17 cellular contexts compared by ENCODE assay signal in the genomic region with DNA sequence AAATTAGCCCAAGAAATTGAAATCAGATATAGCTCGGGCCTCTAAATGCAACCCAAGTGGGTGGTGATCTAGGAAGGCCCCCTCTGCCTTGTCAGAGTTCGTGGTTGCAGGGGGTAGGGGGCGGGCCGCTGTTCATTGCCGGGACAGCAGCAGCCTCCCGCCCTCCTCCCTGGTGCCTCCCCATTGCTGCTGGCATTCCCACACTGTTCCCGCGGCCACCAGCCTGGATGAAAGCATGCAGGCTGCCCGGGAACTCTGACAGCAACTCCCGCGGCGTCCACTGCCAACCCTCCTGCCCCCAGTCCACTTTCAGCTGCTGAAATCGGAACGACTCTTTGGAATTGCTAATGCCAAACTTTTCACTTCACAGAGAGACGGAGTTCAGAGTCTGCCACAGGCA.
DNase-seq lines count a peak whose midpoint lies in the region; ATAC-seq and TF ChIP-seq lines count a peak whose summit lies in the region.
"Had no signal": no experiment of that assay in that cellular context is flagged by ENCODE, and none has a peak within 500 bp of the region (broad histone marks: within the 10 kb centered on the region; RNA-seq: fewer than 3 reads in every experiment).

No MANE protein-coding gene starts in this region.

- peaks cover 44% of the 10 kb centered on the region for H3K4me1 Mint-ChIP-seq in nephron progenitor cell
- H3K4me1 Mint-ChIP-seq: CD14-positive monocyte; stimulated activated naive B cell treated with anti-CD40 and anti-IgM and Interleukin-4, amounts not matched to agents 10 μg/mL and 1 μg/mL and 100 μg/mL, for 72 hours had no signal

- WGBS in hepatocyte (ENCODE audit: low lambda C conversion rate, missing lambda C conversion rate): 43% methylated on average over 15 of the region's 15 CpGs
- 17 to 49% methylated on average over 3 to 6 of the region's 15 CpGs for WGBS in esophagus squamous epithelium, 2 donors

- H3K4me2 ChIP-seq in hepatocyte: peak overlapping the region; percentile 64

- peaks cover 88% of the 10 kb centered on the region for H3K9me3 Mint-ChIP-seq in nephron progenitor cell
- H3K9me3 Mint-ChIP-seq: activated naive CD4-positive, alpha-beta T cell treated with anti-CD3 and anti-CD28 coated beads for 36 hours had no signal

- no peak overlapping the region for H2AFZ ChIP-seq in hepatocyte

- H3K27ac Mint-ChIP-seq in nephron progenitor cell: peak overlapping the region; percentile 29
- H3K27ac Mint-ChIP-seq: activated naive CD4-positive, alpha-beta T cell treated with anti-CD3 and anti-CD28 coated beads for 36 hours; stimulated activated naive B cell treated with anti-CD40 and anti-IgM and Interleukin-4, amounts not matched to agents 10 μg/mL and 1 μg/mL and 100 μg/mL, for 72 hours had no signal

- peaks cover 32% of the 10 kb centered on the region for H3K79me2 ChIP-seq in hepatocyte

- TF ChIP-seq CTCF in hepatocyte (IDR thresholded peaks at IDR 0.05; ENCODE audit: poor library complexity): no peak
- no peak for TF ChIP-seq CTCF in nephron progenitor cell (IDR thresholded peaks at IDR 0.05)
- TF ChIP-seq CTCF in esophagus squamous epithelium (IDR thresholded peaks at IDR 0.05): no peak

- ATAC-seq in GM18873 (IDR thresholded peaks at IDR 0.05; ENCODE audit: low FRiP score, unreplicated experiment) (no peak), HG02840 (IDR thresholded peaks at IDR 0.05; ENCODE audit: low FRiP score, unreplicated experiment) (no peak)
- ATAC-seq: stimulated activated naive B cell treated with anti-CD40 and anti-IgM and Interleukin-4, amounts not matched to agents 10 μg/mL and 1 μg/mL and 100 μg/mL, for 72 hours had no signal

- H3K27ac ChIP-seq in hepatocyte: peak overlapping the region; percentile 91
- H3K27ac ChIP-seq in esophagus squamous epithelium: no peak overlapping the region
- H3K27ac ChIP-seq: neutrophil, upper lobe of left lung had no signal

- H3K27me3 Mint-ChIP-seq in nephron progenitor cell (ENCODE audit: low read depth, poor library complexity): no peaks in the 10 kb centered on the region

- no peaks in the 10 kb centered on the region for H3K9me3 ChIP-seq in hepatocyte (ENCODE audit: low read depth)
- no peaks in the 10 kb centered on the region for H3K9me3 ChIP-seq in esophagus squamous epithelium
- H3K9me3 ChIP-seq: neutrophil, upper lobe of left lung had no signal

- H3K27me3 ChIP-seq in hepatocyte: no peaks in the 10 kb centered on the region
- no peaks in the 10 kb centered on the region for H3K27me3 ChIP-seq in esophagus squamous epithelium
- H3K27me3 ChIP-seq: upper lobe of left lung had no signal

- peak overlapping the region; percentile 69 for H3K4me3 Mint-ChIP-seq in nephron progenitor cell
- H3K4me3 Mint-ChIP-seq: activated naive CD4-positive, alpha-beta T cell treated with anti-CD3 and anti-CD28 coated beads for 36 hours; CD14-positive monocyte; stimulated activated naive B cell treated with anti-CD40 and anti-IgM and Interleukin-4, amounts not matched to agents 10 μg/mL and 1 μg/mL and 100 μg/mL, for 72 hours had no signal

- no peak for TF ChIP-seq POLR2A in esophagus squamous epithelium (IDR thresholded peaks at IDR 0.05)

- peaks cover 55% of the 10 kb centered on the region for H3K36me3 Mint-ChIP-seq in nephron progenitor cell (ENCODE audit: low read depth)
- H3K36me3 Mint-ChIP-seq: CD14-positive monocyte; stimulated activated naive B cell treated with anti-CD40 and anti-IgM and Interleukin-4, amounts not matched to agents 10 μg/mL and 1 μg/mL and 100 μg/mL, for 72 hours had no signal

- H3K36me3 ChIP-seq in hepatocyte (replicated peaks; ENCODE audit: insufficient read depth, low read depth) (no peaks in the 10 kb centered on the region), esophagus squamous epithelium (no peaks in the 10 kb centered on the region)
- H3K36me3 ChIP-seq: neutrophil, upper lobe of left lung had no signal

- H3K4me1 ChIP-seq in hepatocyte (ENCODE audit: insufficient read depth): peaks cover 5% of the 10 kb centered on the region
- no peaks in the 10 kb centered on the region for H3K4me1 ChIP-seq in esophagus squamous epithelium
- H3K4me1 ChIP-seq: upper lobe of left lung had no signal

- H3K9me2 ChIP-seq in hepatocyte (replicated peaks; ENCODE audit: insufficient read depth): no peaks in the 10 kb centered on the region

- H3K4me3 ChIP-seq in hepatocyte (no peak overlapping the region), esophagus squamous epithelium (no peak overlapping the region)
- H3K4me3 ChIP-seq: upper lobe of left lung had no signal

- DNase-seq in G401 (ENCODE audit: low spot score): peak; percentile 1
- DNase-seq in astrocyte of the hippocampus (ENCODE audit: low read depth, low spot score): peak; percentile 0
- peak; percentile 9 for DNase-seq in hepatocyte (ENCODE audit: low spot score)
- peak; percentile 17 for DNase-seq in nephron progenitor cell
- no peak for DNase-seq in inferior parietal cortex (ENCODE audit: extremely low spot score)
- DNase-seq in esophagus squamous epithelium (lab: John Stamatoyannopoulos, UW): no peak
- DNase-seq: activated CD4-positive, alpha-beta T cell treated with anti-CD3 and anti-CD28 coated beads, Interleukin-2, amount 50 U/mL, for 48 hours; activated naive CD4-positive, alpha-beta T cell treated with anti-CD3 and anti-CD28 coated beads for 36 hours; foreskin fibroblast; NCI-H187 treated with DMSO at 0.1 percent for 48 hours; NCI-H345; stimulated activated naive B cell treated with anti-CD40 and anti-IgM and Interleukin-4, amounts not matched to agents 10 μg/mL and 1 μg/mL and 100 μg/mL, for 72 hours had no signal

- no peaks in the 10 kb centered on the region for H4K20me1 ChIP-seq in hepatocyte (ENCODE audit: insufficient read depth, poor library complexity, severe bottlenecking)

- intact Hi-C loops in esophagus squamous epithelium (cut with DNase I): no loop called here

- in situ Hi-C loops in G401 (cut with HindIII; ENCODE audit: low sequenced_read_pairs): no loop called here

Comparison
In these comparisons a context has a peak if more than half of its experiments do, and no peak if none do; other contexts are left out.
1. DNase-seq: peak in G401 (single experiment), astrocyte of the hippocampus (single experiment), hepatocyte (single experiment) and nephron progenitor cell (single experiment); none in inferior parietal cortex (single experiment) and esophagus squamous epithelium (single experiment).